Comparison of ENCODE assay signal across 1 cellular context in genomic region chr14:55065411-55065810, GRCh38.
A peak's percentile ranks its signal among the peaks of the same experiment; 100 is the strongest.
TF ChIP-seq lines count a peak whose summit lies in the region.

No MANE protein-coding gene starts in this region.

TF ChIP-seq in GM12878, 131 proteins besides CTCF, POLR2A, EP300 and RAD21:
- no peak for TF ChIP-seq SUZ12 (IDR thresholded peaks at IDR 0.05; ENCODE audit: unreplicated experiment)
- TF ChIP-seq POLR2AphosphoS5 (IDR thresholded peaks at IDR 0.05; ENCODE audit: low read length): peak; percentile 31; the same call in 1 of the 2 replicates
